Comparison of ENCODE assay signal across 6 cellular contexts in the genomic region with DNA sequence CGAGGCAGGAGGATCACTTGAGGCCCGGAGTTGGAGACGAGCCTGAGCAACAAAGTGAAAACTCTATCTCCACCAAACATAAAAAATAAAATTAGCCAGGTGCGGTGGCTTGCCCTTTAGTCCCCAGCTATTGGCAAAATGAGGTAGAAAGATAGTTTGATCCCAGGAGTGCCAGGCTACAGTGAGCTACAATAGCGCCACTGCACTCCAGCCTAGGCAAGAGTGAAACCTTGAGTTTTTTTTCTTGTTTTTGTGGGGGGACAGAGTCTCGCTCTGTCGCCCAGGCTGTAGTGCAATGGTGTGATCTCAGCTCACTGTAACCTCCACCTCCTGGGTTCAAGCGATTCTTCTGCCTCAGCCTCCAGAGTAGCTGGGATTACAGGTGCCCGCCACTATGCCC. TPM values are rescaled to one million over a fixed set of nuclear protein-coding genes. Genes with fewer than 3 reads are reported as not detected.
DNase-seq lines count a peak whose midpoint lies in the region; ATAC-seq, FAIRE-seq and TF ChIP-seq lines count a peak whose summit lies in the region.
"Not testable (repeated sequence)": the region's sequence is repeated elsewhere in the genome, so short reads cannot be mapped to it uniquely, and the experiment has no call there.

No MANE protein-coding gene starts in this region.

- peaks cover 35% of the 10 kb centered on the region for H3K4me1 ChIP-seq in CD4-positive, CD25-positive, alpha-beta regulatory T cell (ENCODE audit: control insufficient read depth, insufficient read depth, low read length, poor library complexity, severe bottlenecking)
- H3K4me1 ChIP-seq in left ventricle myocardium inferior (peaks cover 98% of the 10 kb centered on the region), psoas muscle (peaks cover 81% of the 10 kb centered on the region), small intestine (ENCODE audit: control insufficient read depth in 2 of 2, insufficient read depth in 1 of 2, low read depth in 1 of 2, low read length in 1 of 2) (peaks cover 3 to 10% of the 10 kb centered on the region in 2 donors)

- H3K9me3 ChIP-seq in CD4-positive, CD25-positive, alpha-beta regulatory T cell (ENCODE audit: control insufficient read depth in 2 of 2, low read length in 2 of 2); left ventricle myocardium inferior (replicated peaks); psoas muscle; small intestine (ENCODE audit: control insufficient read depth, low read depth): not testable (repeated sequence)

- not testable (repeated sequence) for H3K36me3 ChIP-seq in CD4-positive, CD25-positive, alpha-beta regulatory T cell (ENCODE audit: control insufficient read depth, insufficient read depth, low read length); left ventricle myocardium inferior; psoas muscle (ENCODE audit: insufficient read depth in 1 of 2, low read depth in 1 of 2); small intestine (ENCODE audit: control insufficient read depth in 2 of 2, insufficient read depth in 2 of 2, low read length in 2 of 2)

- H3K9me3 Mint-ChIP-seq in CD4-positive, CD25-positive, alpha-beta regulatory T cell; memory B cell: not testable (repeated sequence)

- intact Hi-C loops in left ventricle myocardium inferior (cut with micrococcal nuclease); psoas muscle (cut with DNase I): not testable (repeated sequence)

- not testable (repeated sequence) for H3K27me3 ChIP-seq in CD4-positive, CD25-positive, alpha-beta regulatory T cell (ENCODE audit: control insufficient read depth, insufficient read depth, low read length); left ventricle myocardium inferior (ENCODE audit: low read depth); psoas muscle (ENCODE audit: insufficient read depth in 3 of 3, low read length in 2 of 3); small intestine (ENCODE audit: control insufficient read depth in 2 of 2, insufficient read depth in 2 of 2, low read length in 2 of 2)

- CTCF ChIA-PET in RWPE1 (lab: Yijun Ruan, JAX), result not testable (repeated sequence)

- 44 to 84% (median 55%) methylated on average over 9 of the region's 9 CpGs for WGBS in psoas muscle, 3 donors
- 64 to 84% (median 72%) methylated on average over 9 of the region's 9 CpGs for WGBS in small intestine, 3 donors

- H3K4me3 Mint-ChIP-seq in CD4-positive, CD25-positive, alpha-beta regulatory T cell, result peak overlapping the region in 1 of 4 donors; percentile 43
- H3K4me3 Mint-ChIP-seq in memory B cell, result peak overlapping the region; percentile 14

- POLR2A ChIA-PET in RWPE1 (lab: Yijun Ruan, JAX; ENCODE audit: low non-redundant PET), result not testable (repeated sequence)

- DNase-seq in CD4-positive, CD25-positive, alpha-beta regulatory T cell; RWPE1 (ENCODE audit: low spot score); left ventricle myocardium inferior; memory B cell (ENCODE audit: low spot score in 2 of 2); psoas muscle: not testable (repeated sequence)
- peak; percentile 27 for DNase-seq in small intestine

- peaks cover 45 to 93% (median 74%) of the 10 kb centered on the region in 4 donors for H3K4me1 Mint-ChIP-seq in CD4-positive, CD25-positive, alpha-beta regulatory T cell
- H3K4me1 Mint-ChIP-seq in memory B cell, result peaks cover 28% of the 10 kb centered on the region

- H3K27ac ChIP-seq in CD4-positive, CD25-positive, alpha-beta regulatory T cell (ENCODE audit: insufficient read depth, low read length, poor library complexity, severe bottlenecking); small intestine (ENCODE audit: low read depth in 1 of 2, low read length in 1 of 2): not testable (repeated sequence)
- H3K27ac ChIP-seq in RWPE1 (peak overlapping the region; percentile 10; the same call in 1 of the 2 replicates), left ventricle myocardium inferior (replicated peaks) (peak overlapping the region; percentile 6), psoas muscle (peak overlapping the region; percentile 99)

- peak overlapping the region in 2 of 3 donors; percentile 20 to 26 for H3K27ac Mint-ChIP-seq in CD4-positive, CD25-positive, alpha-beta regulatory T cell
- not testable (repeated sequence) for H3K27ac Mint-ChIP-seq in memory B cell

- not testable (repeated sequence) for FAIRE-seq in small intestine (lab: Jason Lieb, UNC)

- peaks cover 12% of the 10 kb centered on the region for H3K36me3 Mint-ChIP-seq in CD4-positive, CD25-positive, alpha-beta regulatory T cell
- H3K36me3 Mint-ChIP-seq in memory B cell, result not testable (repeated sequence)

- ATAC-seq in CD4-positive, CD25-positive, alpha-beta regulatory T cell (ENCODE audit: low read depth in 2 of 2); memory B cell (ENCODE audit: low read depth); psoas muscle: not testable (repeated sequence)

- H3K4me3 ChIP-seq in CD4-positive, CD25-positive, alpha-beta regulatory T cell (ENCODE audit: low read depth, low read length); left ventricle myocardium inferior; small intestine (ENCODE audit: low read depth in 1 of 2, low read length in 2 of 2): not testable (repeated sequence)
- H3K4me3 ChIP-seq in psoas muscle, result peak overlapping the region; percentile 16

- H3K27me3 Mint-ChIP-seq in CD4-positive, CD25-positive, alpha-beta regulatory T cell; memory B cell: not testable (repeated sequence)

- not testable (repeated sequence) for TF ChIP-seq CTCF in RWPE1 (conservative IDR thresholded peaks at IDR 0.05; ENCODE audit: low read depth); left ventricle myocardium inferior (IDR thresholded peaks at IDR 0.05; ENCODE audit: borderline replicate concordance); psoas muscle (IDR thresholded peaks at IDR 0.05)

RNA-seq across cellular contexts. Expression of a gene that starts 14.1 kb away (rescaled TPM):
- total RNA-seq in CD4-positive, CD25-positive, alpha-beta regulatory T cell, result 119 TPM
- 10 to 100 TPM; 47.7 to 66.7 (median 49.5) TPM for polyA plus RNA-seq in CD4-positive, CD25-positive, alpha-beta regulatory T cell
- 42.3 TPM for total RNA-seq in left ventricle myocardium inferior
- total RNA-seq in psoas muscle, result 100 to 1,000 TPM in 3 of 4 donors, 10 to 100 TPM in 1; 71.9 to 188 (median 141) TPM
- 100 to 1,000 TPM in 1 of 3 donors, 10 to 100 TPM in 2; 65.0 to 127 (median 87.6) TPM for polyA plus RNA-seq in psoas muscle
- polyA plus RNA-seq in small intestine, result 10 to 100 TPM; 19.9 to 28.5 (median 20.0) TPM
